Comparison of ENCODE assay signal across 12 cellular contexts in the genomic region with DNA sequence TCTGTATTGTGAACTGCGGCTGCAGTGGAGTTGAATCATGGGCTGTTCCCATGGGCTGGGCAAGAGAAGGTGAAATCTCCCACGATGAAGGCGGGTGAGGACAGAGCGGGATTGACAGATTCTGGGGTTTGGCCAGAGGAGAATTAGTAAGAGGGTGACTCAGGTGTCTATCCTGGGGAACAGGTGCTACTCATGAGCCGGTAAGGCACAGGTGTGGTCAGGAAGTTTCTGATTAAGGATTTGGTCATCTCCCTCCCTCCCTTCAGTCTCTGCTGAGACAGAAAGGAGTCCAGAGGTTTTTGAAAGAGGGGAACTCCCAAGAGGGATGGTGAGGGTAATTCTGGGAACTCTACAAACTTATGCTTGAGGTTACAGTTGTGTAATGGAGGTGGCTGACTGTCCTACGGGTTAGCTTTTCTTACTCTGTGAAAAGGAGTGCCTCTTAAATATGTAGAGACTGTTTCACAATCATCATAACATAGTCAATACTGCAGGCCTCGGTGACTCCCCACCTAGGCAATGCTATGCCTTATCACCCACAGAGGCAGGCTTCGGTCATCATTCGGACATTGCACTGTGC. TPM values are rescaled to one million over a fixed set of nuclear protein-coding genes. Genes with fewer than 3 reads are reported as not detected.
DNase-seq lines count a peak whose midpoint lies in the region; ATAC-seq and TF ChIP-seq lines count a peak whose summit lies in the region.
"Had no signal": no experiment of that assay in that cellular context is flagged by ENCODE, and none has a peak within 500 bp of the region (broad histone marks: within the 10 kb centered on the region; RNA-seq: fewer than 3 reads in every experiment).

No MANE protein-coding gene starts in this region.

- H3K9me3 ChIP-seq in esophagus muscularis mucosa, result no peaks in the 10 kb centered on the region
- H3K9me3 ChIP-seq in smooth muscle cell (replicated peaks; ENCODE audit: low read depth), result no peaks in the 10 kb centered on the region
- no peaks in the 10 kb centered on the region for H3K9me3 ChIP-seq in CD8-positive, alpha-beta memory T cell (ENCODE audit: low read length)
- H3K9me3 ChIP-seq: gastrocnemius medialis had no signal

- H3K9me3 Mint-ChIP-seq in CD8-positive, alpha-beta memory T cell, result peaks cover 2 to 3% (median 2%) of the 10 kb centered on the region in 5 donors

- H3K4me2 ChIP-seq in smooth muscle cell, result no peak overlapping the region

- H4K20me1 ChIP-seq in smooth muscle cell (ENCODE audit: low read depth), result no peaks in the 10 kb centered on the region

- TF ChIP-seq POLR2A in esophagus muscularis mucosa (IDR thresholded peaks at IDR 0.05; ENCODE audit: low read depth), result no peak

- no peaks in the 10 kb centered on the region for H3K4me1 Mint-ChIP-seq in CD8-positive, alpha-beta memory T cell

- H3K4me1 ChIP-seq in esophagus muscularis mucosa (no peaks in the 10 kb centered on the region), smooth muscle cell (ENCODE audit: low read depth) (no peaks in the 10 kb centered on the region)
- H3K4me1 ChIP-seq in CD8-positive, alpha-beta memory T cell (ENCODE audit: insufficient read depth, low read length), result no peaks in the 10 kb centered on the region

- no peak for TF ChIP-seq EP300 in esophagus muscularis mucosa (IDR thresholded peaks at IDR 0.05)

- peaks cover 0 to 2% of the 10 kb centered on the region in 2 donors for H3K27me3 Mint-ChIP-seq in CD8-positive, alpha-beta memory T cell

- H3K27ac Mint-ChIP-seq in CD8-positive, alpha-beta memory T cell, result peak overlapping the region in 1 of 8 donors; percentile 14

- no peaks in the 10 kb centered on the region for H3K79me2 ChIP-seq in smooth muscle cell (ENCODE audit: low read depth)

- H3K4me3 Mint-ChIP-seq in CD8-positive, alpha-beta memory T cell, result no peak overlapping the region

- CTCF ChIA-PET in CD8-positive, alpha-beta memory T cell (lab: Charles Lee), result no interaction called here

- no peak for ATAC-seq in HG03097 (IDR thresholded peaks at IDR 0.05; ENCODE audit: low FRiP score, unreplicated experiment)
- ATAC-seq: gastrocnemius medialis had no signal

- WGBS in esophagus muscularis mucosa, result 92% methylated on average over 9 of the region's 9 CpGs
- WGBS in smooth muscle cell (ENCODE audit: low lambda C conversion rate), result 80% methylated on average over 9 of the region's 9 CpGs

- no peaks in the 10 kb centered on the region for H3K36me3 ChIP-seq in esophagus muscularis mucosa
- H3K36me3 ChIP-seq in smooth muscle cell (ENCODE audit: low read depth), result no peaks in the 10 kb centered on the region
- no peaks in the 10 kb centered on the region for H3K36me3 ChIP-seq in CD8-positive, alpha-beta memory T cell (ENCODE audit: insufficient read depth, low read length)
- H3K36me3 ChIP-seq: gastrocnemius medialis had no signal

- H3K36me3 Mint-ChIP-seq in CD8-positive, alpha-beta memory T cell, result peaks cover 0 to 10% (median 3%) of the 10 kb centered on the region in 3 donors

- intact Hi-C loops in esophagus muscularis mucosa (cut with DNase I), result no loop called here

- peak; percentile 51 for DNase-seq in SIG-M5 treated with dmso at 0.1 percent for 504 hours (lab: John Stamatoyannopoulos, UW; ENCODE audit: unreplicated experiment)
- DNase-seq in SIG-M5 (lab: John Stamatoyannopoulos, UW), result no peak
- DNase-seq in NOMO-1 (lab: John Stamatoyannopoulos, UW; ENCODE audit: unreplicated experiment in 2 of 2), result peak; percentile 23 to 55
- peak; percentile 53 for DNase-seq in esophagus muscularis mucosa (ENCODE audit: extremely low spot score)
- DNase-seq in smooth muscle cell (lab: John Stamatoyannopoulos, UW; ENCODE audit: unreplicated experiment), result no peak
- DNase-seq in CD8-positive, alpha-beta memory T cell, result no peak
- no peak for DNase-seq in NCI-H1105 (lab: John Stamatoyannopoulos, UW)
- DNase-seq: central memory CD4-positive, alpha-beta T cell; DMS79; gastrocnemius medialis; mesendoderm had no signal

- no peak overlapping the region for H2AFZ ChIP-seq in smooth muscle cell (ENCODE audit: low read depth)

- POLR2A ChIA-PET in CD8-positive, alpha-beta memory T cell (lab: Charles Lee), result no interaction called here

- TF ChIP-seq CTCF in esophagus muscularis mucosa (IDR thresholded peaks at IDR 0.05) (no peak), smooth muscle cell (IDR thresholded peaks at IDR 0.05; ENCODE audit: borderline replicate concordance, insufficient read depth, poor library complexity, severe bottlenecking) (no peak)

- H3K9ac ChIP-seq in smooth muscle cell (ENCODE audit: low read depth), result no peak overlapping the region

- H3K27me3 ChIP-seq in esophagus muscularis mucosa (no peaks in the 10 kb centered on the region), smooth muscle cell (ENCODE audit: low read depth) (no peaks in the 10 kb centered on the region)
- no peaks in the 10 kb centered on the region for H3K27me3 ChIP-seq in CD8-positive, alpha-beta memory T cell (ENCODE audit: insufficient read depth, low read length, poor library complexity, severe bottlenecking)
- H3K27me3 ChIP-seq: gastrocnemius medialis had no signal

- H3K4me3 ChIP-seq in esophagus muscularis mucosa (no peak overlapping the region), smooth muscle cell (no peak overlapping the region)
- no peak overlapping the region for H3K4me3 ChIP-seq in CD8-positive, alpha-beta memory T cell (ENCODE audit: low read length)
- H3K4me3 ChIP-seq: gastrocnemius medialis had no signal

- H3F3A ChIP-seq in smooth muscle cell (ENCODE audit: low read depth), result no peaks in the 10 kb centered on the region

- H3K27ac ChIP-seq in esophagus muscularis mucosa (replicated peaks in 1 of 4), result no peak overlapping the region
- peak overlapping the region; percentile 63 for H3K27ac ChIP-seq in smooth muscle cell (ENCODE audit: low read depth)
- H3K27ac ChIP-seq in CD8-positive, alpha-beta memory T cell (ENCODE audit: low read depth, low read length), result no peak overlapping the region
- H3K27ac ChIP-seq: gastrocnemius medialis had no signal

RNA-seq across cellular contexts. Expression of a gene that starts 31.5 kb away (rescaled TPM):
- total RNA-seq in esophagus muscularis mucosa, result 100 to 1,000 TPM in 1 of 4 donors, 10 to 100 TPM in 3; 23.3 to 123 (median 29.9) TPM
- 10.5 and 14.8 TPM in 2 replicates for total RNA-seq in smooth muscle cell
- polyA plus RNA-seq in smooth muscle cell, result 17.7 and 21.9 TPM in 2 replicates
- total RNA-seq in CD8-positive, alpha-beta memory T cell, result 10 to 100 TPM; 40.4 to 42.4 TPM
- polyA plus RNA-seq in CD8-positive, alpha-beta memory T cell, result 103 TPM

RNA-seq across cellular contexts. Expression of a gene that starts 45.0 kb away (rescaled TPM):
- total RNA-seq in esophagus muscularis mucosa (10 to 100 TPM; 55.2 to 77.2 (median 63.7) TPM), smooth muscle cell (20.0 and 27.0 TPM in 2 replicates)
- polyA plus RNA-seq in smooth muscle cell, result 29.6 and 33.8 TPM in 2 replicates
- total RNA-seq in CD8-positive, alpha-beta memory T cell, result 10 to 100 TPM; 58.5 to 58.7 TPM
- polyA plus RNA-seq in CD8-positive, alpha-beta memory T cell, result 55.8 TPM

RNA-seq across cellular contexts. Expression of a gene that starts 59.5 kb away (rescaled TPM):
- total RNA-seq in esophagus muscularis mucosa, result under 1 TPM; 0.33 to 0.45 (median 0.38) TPM
- 0.90 and 0.99 TPM in 2 replicates for total RNA-seq in smooth muscle cell
- polyA plus RNA-seq in smooth muscle cell, result 0.21 TPM in 1 of 2 replicates, not detected in the other
- under 1 TPM; 0.22 to 0.24 TPM for total RNA-seq in CD8-positive, alpha-beta memory T cell
- 0.24 TPM for polyA plus RNA-seq in CD8-positive, alpha-beta memory T cell

Comparison
In these comparisons a context has a peak if more than half of its experiments do, and no peak if none do; other contexts are left out.
1. DNase-seq: peak in SIG-M5 treated with dmso at 0.1 percent for 504 hours (single experiment), NOMO-1 (2 of 2) and esophagus muscularis mucosa (single experiment); none in SIG-M5 (single experiment), smooth muscle cell (single experiment), CD8-positive, alpha-beta memory T cell (0 of 5) and NCI-H1105 (single experiment).